In genomic region chr9:129237804-129238203, GRCh38 we compare ENCODE assay signal across 13 cellular contexts. TPM values are rescaled to one million over a fixed set of nuclear protein-coding genes. Genes with fewer than 3 reads are reported as not detected.
DNase-seq lines count a peak whose midpoint lies in the region; ATAC-seq and TF ChIP-seq lines count a peak whose summit lies in the region.
"Had no signal": no experiment of that assay in that cellular context is flagged by ENCODE, and none has a peak within 500 bp of the region (broad histone marks: within the 10 kb centered on the region; RNA-seq: fewer than 3 reads in every experiment).

No MANE protein-coding gene starts in this region.

- peak overlapping the region; percentile 27; the same call in 1 of the 2 replicates for H2BK120ac ChIP-seq in IMR-90 (ENCODE audit: low read depth, low read length)
- no peak overlapping the region for H2BK120ac ChIP-seq in trophoblast cell (ENCODE audit: insufficient read depth, low read length, poor library complexity)

- H3K4ac ChIP-seq in IMR-90 (ENCODE audit: low read depth, low read length), result peak overlapping the region; percentile 54; the same call in 1 of the 2 replicates
- H3K4ac ChIP-seq in trophoblast cell (ENCODE audit: low read depth, low read length), result no peak overlapping the region

- H2AFZ ChIP-seq in IMR-90 (replicated peaks; ENCODE audit: low read length, poor library complexity), result peak overlapping the region; percentile 92
- no peak overlapping the region for H2AFZ ChIP-seq in trophoblast cell (ENCODE audit: insufficient read depth, low read length, poor library complexity)
- H2AFZ ChIP-seq: parathyroid adenoma had no signal

- no peaks in the 10 kb centered on the region for H3K27me3 Mint-ChIP-seq in activated T-cell treated with anti-CD3 and anti-CD28 coated beads, Interleukin-2, amount 50 U/mL, for 24 hours
- no peaks in the 10 kb centered on the region for H3K27me3 Mint-ChIP-seq in activated naive CD8-positive, alpha-beta T cell treated with anti-CD3 and anti-CD28 coated beads, Interleukin-2, amount 10 ng/mL, durations not matched to agents 7 days and 5 days

- H3K14ac ChIP-seq in IMR-90 (replicated peaks; ENCODE audit: low read depth, low read length), result no peak overlapping the region
- no peak overlapping the region for H3K14ac ChIP-seq in trophoblast cell (ENCODE audit: low read length)

- H3K4me2 ChIP-seq in IMR-90 (ENCODE audit: low read depth, low read length) (no peak overlapping the region), trophoblast cell (ENCODE audit: low read length) (no peak overlapping the region)

- H3K9me3 ChIP-seq in IMR-90 (ENCODE audit: control insufficient read depth, insufficient read depth, low read length) (peaks cover 11% of the 10 kb centered on the region), trophoblast cell (ENCODE audit: insufficient read depth, low read depth, low read length) (peaks cover 2% of the 10 kb centered on the region)
- H3K9me3 ChIP-seq: HAP-1 had no signal

- no peak overlapping the region for H3K56ac ChIP-seq in IMR-90 (ENCODE audit: extremely low read depth, insufficient read depth, low read length)

- no peaks in the 10 kb centered on the region for H3K36me3 Mint-ChIP-seq in activated T-cell treated with anti-CD3 and anti-CD28 coated beads, Interleukin-2, amount 50 U/mL, for 24 hours (ENCODE audit: low read depth)
- peaks cover 5% of the 10 kb centered on the region for H3K36me3 Mint-ChIP-seq in activated naive CD8-positive, alpha-beta T cell treated with anti-CD3 and anti-CD28 coated beads, Interleukin-2, amount 10 ng/mL, durations not matched to agents 7 days and 5 days

- no peak for TF ChIP-seq POLR2A in IMR-90 (IDR thresholded peaks at IDR 0.05; ENCODE audit: low read depth, low read length)

- TF ChIP-seq RAD21 in IMR-90 (IDR thresholded peaks at IDR 0.05; ENCODE audit: low read length), result no peak

- DNase-seq in activated T-cell treated with anti-CD3 and anti-CD28 coated beads, Interleukin-2, amount 50 U/mL, for 24 hours, result peak; percentile 60
- DNase-seq in activated T-cell treated with anti-CD3 and anti-CD28 coated beads, Interleukin-2, amount 50 U/mL, for 1 hour, result no peak
- DNase-seq in IMR-90 (no peak), trophoblast cell (no peak), NCI-H748 treated with DMSO at 0.1 percent for 48 hours (lab: John Stamatoyannopoulos, UW) (no peak)
- no peak for DNase-seq in activated naive CD8-positive, alpha-beta T cell treated with anti-CD3 and anti-CD28 coated beads, Interleukin-2, amount 10 ng/mL, durations not matched to agents 7 days and 5 days
- DNase-seq: hippocampal formation, NCI-H1105, NCI-H2171 had no signal

- 0 out of 2 replicates have a peak overlapping the region, but pooled peaks have one; percentile 20 for H2BK20ac ChIP-seq in IMR-90 (ENCODE audit: low read depth, low read length)

- no TSS peak for BruUV-seq in IMR-90 (replicated peaks; lab: Mats Ljungman, UMichigan)

- H3K79me2 ChIP-seq in trophoblast cell (ENCODE audit: control insufficient read depth, insufficient read depth, low read length, poor library complexity), result no peaks in the 10 kb centered on the region
- H3K79me2 ChIP-seq: parathyroid adenoma had no signal

- H3K4me3 Mint-ChIP-seq in activated T-cell treated with anti-CD3 and anti-CD28 coated beads, Interleukin-2, amount 50 U/mL, for 24 hours, result peak overlapping the region; percentile 75
- peak overlapping the region; percentile 86 for H3K4me3 Mint-ChIP-seq in activated naive CD8-positive, alpha-beta T cell treated with anti-CD3 and anti-CD28 coated beads, Interleukin-2, amount 10 ng/mL, durations not matched to agents 7 days and 5 days

- peak overlapping the region; percentile 48 to 49; a peak in 1 of 4 replicates for H4K8ac ChIP-seq in IMR-90 (ENCODE audit: low read depth in 2 of 2, low read length in 2 of 2)
- no peak overlapping the region for H4K8ac ChIP-seq in trophoblast cell (ENCODE audit: low read depth, low read length)

- H3K9me1 ChIP-seq in IMR-90 (ENCODE audit: insufficient read depth, low read length), result no peaks in the 10 kb centered on the region

- in situ Hi-C loops in IMR-90 (cut with MboI; ENCODE audit: low sequenced_read_pairs), result no loop called here

- no peak overlapping the region for H4K5ac ChIP-seq in IMR-90 (ENCODE audit: low read depth, low read length)

- POLR2A ChIA-PET in IMR-90 (lab: Charles Lee; ENCODE audit: unreplicated experiment), result no interaction called here
- POLR2A ChIA-PET in activated naive CD8-positive, alpha-beta T cell treated with anti-CD3 and anti-CD28 coated beads, Interleukin-2, amount 10 ng/mL, durations not matched to agents 7 days and 5 days (lab: Charles Lee), result interaction anchor here (0.6 to 4.5 kb wide), 8 partner anchors 9 to 315 kb away, joined by 3 to 39 read pairs (median 5); partner anchors contain the start of gene IER5L

- H3K4me1 Mint-ChIP-seq in activated T-cell treated with anti-CD3 and anti-CD28 coated beads, Interleukin-2, amount 50 U/mL, for 24 hours (ENCODE audit: low read depth), result peaks cover 52% of the 10 kb centered on the region
- H3K4me1 Mint-ChIP-seq in activated naive CD8-positive, alpha-beta T cell treated with anti-CD3 and anti-CD28 coated beads, Interleukin-2, amount 10 ng/mL, durations not matched to agents 7 days and 5 days, result peaks cover 54% of the 10 kb centered on the region

- no peak overlapping the region for H2BK15ac ChIP-seq in IMR-90 (ENCODE audit: low read depth, low read length)

- dilution Hi-C loops in IMR-90 (cut with HindIII; ENCODE audit: low sequenced_read_pairs, unreplicated experiment), result no loop called here

- peak overlapping the region; percentile 72 for H2AK5ac ChIP-seq in IMR-90 (ENCODE audit: low read depth, low read length)
- no peak overlapping the region for H2AK5ac ChIP-seq in trophoblast cell (ENCODE audit: low read length)

- H3K36me3 ChIP-seq in IMR-90 (ENCODE audit: control insufficient read depth, insufficient read depth, low read length), result no peaks in the 10 kb centered on the region
- H3K36me3 ChIP-seq in trophoblast cell (ENCODE audit: control insufficient read depth in 1 of 2, insufficient read depth in 2 of 2, low read length in 2 of 2), result no peaks in the 10 kb centered on the region
- H3K36me3 ChIP-seq: HAP-1 had no signal

- H3K18ac ChIP-seq in IMR-90 (ENCODE audit: low read depth, low read length) (no peak overlapping the region), trophoblast cell (ENCODE audit: low read length) (no peak overlapping the region)

- H3K79me1 ChIP-seq in IMR-90 (ENCODE audit: low read depth in 1 of 2, low read length in 2 of 2) (no peaks in the 10 kb centered on the region), trophoblast cell (ENCODE audit: low read length) (no peaks in the 10 kb centered on the region)

- ATAC-seq in IMR-90 (ENCODE audit: low read depth) (no peak), HG03354 (IDR thresholded peaks at IDR 0.05; ENCODE audit: poor library complexity, severe bottlenecking, unreplicated experiment) (no peak), HG03521 (IDR thresholded peaks at IDR 0.05; ENCODE audit: unreplicated experiment) (no peak)
- ATAC-seq in activated naive CD8-positive, alpha-beta T cell treated with anti-CD3 and anti-CD28 coated beads, Interleukin-2, amount 10 ng/mL, durations not matched to agents 7 days and 5 days (ENCODE audit: low read depth), result no peak

- H3K4me1 ChIP-seq in IMR-90 (ENCODE audit: control insufficient read depth, insufficient read depth, low read length) (peaks cover 6% of the 10 kb centered on the region), trophoblast cell (ENCODE audit: control insufficient read depth in 1 of 2, insufficient read depth in 2 of 2, low read length in 2 of 2) (peaks cover 5 to 8% of the 10 kb centered on the region in 2 experiments)
- H3K4me1 ChIP-seq: HAP-1, parathyroid adenoma had no signal

- no peak for TF ChIP-seq CTCF in IMR-90 (conservative IDR thresholded peaks at IDR 0.05; ENCODE audit: low read depth, low read length)

- H4K91ac ChIP-seq in IMR-90 (ENCODE audit: insufficient read depth, low read depth, low read length), result peak overlapping the region; percentile 41
- H4K91ac ChIP-seq in trophoblast cell (ENCODE audit: low read depth, low read length), result no peak overlapping the region

- CTCF ChIA-PET in IMR-90 (lab: Yijun Ruan, JAX), result no interaction called here

- no peaks in the 10 kb centered on the region for H4K20me1 ChIP-seq in IMR-90 (ENCODE audit: insufficient read depth, low read length)

- peaks cover 8% of the 10 kb centered on the region for H3K9me3 Mint-ChIP-seq in activated T-cell treated with anti-CD3 and anti-CD28 coated beads, Interleukin-2, amount 50 U/mL, for 24 hours
- H3K9me3 Mint-ChIP-seq in activated naive CD8-positive, alpha-beta T cell treated with anti-CD3 and anti-CD28 coated beads, Interleukin-2, amount 10 ng/mL, durations not matched to agents 7 days and 5 days, result peaks cover 7% of the 10 kb centered on the region

- H3K27me3 ChIP-seq in IMR-90 (ENCODE audit: control insufficient read depth, insufficient read depth, low read length) (no peaks in the 10 kb centered on the region), trophoblast cell (ENCODE audit: insufficient read depth, low read length) (no peaks in the 10 kb centered on the region)

- H3K27ac ChIP-seq in IMR-90 (ENCODE audit: insufficient read depth, low read length), result no peak overlapping the region
- H3K27ac ChIP-seq in trophoblast cell (ENCODE audit: low read depth, low read length), result no peak overlapping the region
- H3K27ac ChIP-seq: parathyroid adenoma had no signal

- no peak overlapping the region for H4K12ac ChIP-seq in trophoblast cell (ENCODE audit: low read depth, low read length)

- H2BK5ac ChIP-seq in IMR-90 (ENCODE audit: low read depth, low read length, poor library complexity, severe bottlenecking) (no peak overlapping the region), trophoblast cell (ENCODE audit: low read depth, low read length, poor library complexity) (no peak overlapping the region)

- no peak overlapping the region for H3K4me3 ChIP-seq in IMR-90 (ENCODE audit: insufficient read depth, low read depth, low read length)
- H3K4me3 ChIP-seq in trophoblast cell (ENCODE audit: low read depth, low read length), result no peak overlapping the region
- H3K4me3 ChIP-seq: HAP-1 had no signal

- H2AK9ac ChIP-seq in IMR-90 (replicated peaks; ENCODE audit: low read depth, low read length, poor library complexity), result peak overlapping the region; percentile 62

- H3K9ac ChIP-seq in IMR-90 (ENCODE audit: low read depth, low read length) (no peak overlapping the region), trophoblast cell (ENCODE audit: low read length) (no peak overlapping the region)
- H3K9ac ChIP-seq: parathyroid adenoma had no signal

- intact Hi-C loops in IMR-90 (cut with micrococcal nuclease), result no loop called here

- H3K23ac ChIP-seq in IMR-90 (ENCODE audit: low read depth, low read length), result no peak overlapping the region
- no peak overlapping the region for H3K23ac ChIP-seq in trophoblast cell (ENCODE audit: low read length)

- WGBS in IMR-90 (ENCODE audit: extremely low coverage in 2 of 2, insufficient read length in 1 of 2), 2 experiments, result no CpG with 5 or more reads among the region's 2 CpGs
- no CpG with 5 or more reads among the region's 2 CpGs for WGBS in trophoblast cell (ENCODE audit: extremely low coverage, insufficient coverage, insufficient read length)

- H2BK12ac ChIP-seq in trophoblast cell (ENCODE audit: low read length), result peak overlapping the region; percentile 59

- peak overlapping the region; percentile 94 for H3K27ac Mint-ChIP-seq in activated T-cell treated with anti-CD3 and anti-CD28 coated beads, Interleukin-2, amount 50 U/mL, for 24 hours
- H3K27ac Mint-ChIP-seq in activated naive CD8-positive, alpha-beta T cell treated with anti-CD3 and anti-CD28 coated beads, Interleukin-2, amount 10 ng/mL, durations not matched to agents 7 days and 5 days, result no peak overlapping the region

RNA-seq across cellular contexts. Expression of gene IER5L, which starts 59.7 kb away (rescaled TPM):
- total RNA-seq in IMR-90 (2012; rRNA removed), result 12.5 and 14.4 TPM in 2 replicates
- 13.4 and 21.0 TPM in 2 replicates for polyA plus RNA-seq in IMR-90 (2012; rRNA removed)
- polyA plus RNA-seq in IMR-90 (2012; cell fraction: cytosol; rRNA removed), result 12.4 and 35.8 TPM in 2 replicates
- 13.1 and 28.4 TPM in 2 replicates for polyA plus RNA-seq in IMR-90 (2012; cell fraction: nucleus; rRNA removed; ENCODE audit: low replicate concordance)
- 1 to 10 TPM; 8.6 to 8.8 TPM for total RNA-seq in activated naive CD8-positive, alpha-beta T cell treated with anti-CD3 and anti-CD28 coated beads, Interleukin-2, amount 10 ng/mL, durations not matched to agents 7 days and 5 days
- polyA plus RNA-seq in trophoblast cell (2013), result 63.3 and 64.2 TPM in 2 replicates
